Comparison of ENCODE assay signal across 1 cellular context in the genomic region with DNA sequence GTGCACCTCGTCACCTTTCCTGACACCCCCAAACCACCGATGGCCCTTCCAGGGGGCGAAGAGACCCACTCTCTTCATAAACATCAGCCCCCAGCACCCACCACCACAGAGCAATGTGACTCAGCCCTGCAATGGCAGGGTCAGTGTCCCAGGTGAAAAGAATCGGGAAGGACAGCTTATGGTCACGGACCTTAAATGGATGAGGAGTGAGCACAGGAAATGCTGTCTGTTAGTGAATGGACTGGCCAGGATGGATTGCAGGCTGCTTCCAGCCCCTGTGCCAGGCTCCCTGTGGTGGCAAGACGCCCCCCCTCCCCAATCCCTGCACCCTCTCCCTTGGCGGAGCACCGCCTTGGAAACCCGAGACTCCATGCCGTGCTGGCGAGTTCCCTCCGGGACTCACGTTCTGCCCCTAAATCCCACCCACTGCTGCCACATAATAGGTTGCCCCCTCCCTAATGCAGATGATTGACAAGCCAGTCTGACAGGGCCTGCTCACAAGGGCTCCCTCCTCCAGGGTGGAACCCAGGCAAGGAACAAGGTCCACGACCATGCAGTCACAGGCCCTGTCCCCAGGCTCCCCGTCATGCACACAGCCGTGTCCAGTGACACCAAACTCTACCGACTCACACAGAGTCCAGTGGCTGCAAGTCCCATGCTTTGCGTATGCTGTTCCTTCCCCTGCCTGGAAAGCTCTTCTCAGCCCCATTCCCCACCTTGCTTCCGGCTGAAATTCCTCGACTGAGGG.
TF ChIP-seq lines count a peak whose summit lies in the region.

No MANE protein-coding gene starts in this region.

TF ChIP-seq in liver, 16 proteins besides CTCF, POLR2A, EP300 and RAD21:
- TF ChIP-seq MAX (IDR thresholded peaks at IDR 0.05), result no peak
- TF ChIP-seq FOXA2 (IDR thresholded peaks at IDR 0.05), result no peak
- TF ChIP-seq HNF4G (IDR thresholded peaks at IDR 0.05), result no peak
- TF ChIP-seq, protein P1, sequence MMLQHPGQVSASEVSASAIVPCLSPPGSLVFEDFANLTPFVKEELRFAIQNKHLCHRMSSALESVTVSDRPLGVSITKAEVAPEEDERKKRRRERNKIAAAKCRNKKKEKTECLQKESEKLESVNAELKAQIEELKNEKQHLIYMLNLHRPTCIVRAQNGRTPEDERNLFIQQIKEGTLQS (IDR thresholded peaks at IDR 0.05), result no peak
- no peak for TF ChIP-seq SP1 (IDR thresholded peaks at IDR 0.05)
- no peak for TF ChIP-seq GABPA (IDR thresholded peaks at IDR 0.05 in 1 of 2, conservative IDR thresholded peaks at IDR 0.05 in 1 of 2)
- no peak for TF ChIP-seq YY1 (IDR thresholded peaks at IDR 0.05)
- no peak for TF ChIP-seq JUND (IDR thresholded peaks at IDR 0.05)
